8 cellular contexts compared by ENCODE assay signal in genomic region chr1:9651565-9652378, GRCh38. TPM values are rescaled to one million over a fixed set of nuclear protein-coding genes. Genes with fewer than 3 reads are reported as not detected.
DNase-seq lines count a peak whose midpoint lies in the region; ATAC-seq and TF ChIP-seq lines count a peak whose summit lies in the region.

Gene PIK3CD (plus strand): TSS chr1:9651731. CDS start chr1:9710456, 58,725 bp downstream.

- CTCF ChIA-PET in CD4-positive, alpha-beta memory T cell (lab: Charles Lee; ENCODE audit: partially characterized antibody): interaction anchor here (0.7 to 7.8 kb wide), 8 partner anchors 8 to 148 kb away, joined by 3 to 142 read pairs (median 6); no protein-coding TSS in a partner anchor
- CTCF ChIA-PET in HCT116 (lab: Charles Lee): no interaction called here
- CTCF ChIA-PET in PC-3 (lab: Charles Lee): no interaction called here
- CTCF ChIA-PET in activated naive CD4-positive, alpha-beta T cell treated with anti-CD3 and anti-CD28 coated beads for 36 hours (lab: Charles Lee): interaction anchor here (0.6 to 5.5 kb wide), 5 partner anchors 13 to 58 kb away, joined by 3 to 73 read pairs (median 5); no protein-coding TSS in a partner anchor

- peak; percentile 89 for ATAC-seq in HCT116
- ATAC-seq in PC-3: peak; percentile 55

- H3K79me2 ChIP-seq in HCT116 (ENCODE audit: insufficient read depth, low read length) (no peaks in the 10 kb centered on the region), PC-3 (ENCODE audit: low read length) (no peaks in the 10 kb centered on the region)

- peaks cover 0 to 29% of the 10 kb centered on the region in 2 donors for H3K36me3 Mint-ChIP-seq in CD4-positive, alpha-beta memory T cell
- H3K36me3 Mint-ChIP-seq in activated naive CD4-positive, alpha-beta T cell treated with anti-CD3 and anti-CD28 coated beads for 36 hours (ENCODE audit: low read depth): peaks cover 17% of the 10 kb centered on the region
- H3K36me3 Mint-ChIP-seq in progenitor cell of endocrine pancreas (ENCODE audit: insufficient read depth): no peaks in the 10 kb centered on the region

- no peaks in the 10 kb centered on the region for H3K27me3 Mint-ChIP-seq in CD4-positive, alpha-beta memory T cell
- H3K27me3 Mint-ChIP-seq in activated naive CD4-positive, alpha-beta T cell treated with anti-CD3 and anti-CD28 coated beads for 36 hours (ENCODE audit: low read depth): no peaks in the 10 kb centered on the region
- H3K27me3 Mint-ChIP-seq in progenitor cell of endocrine pancreas: peaks cover 52% of the 10 kb centered on the region

- H3K27ac Mint-ChIP-seq in CD4-positive, alpha-beta memory T cell: peak within 1 kb of the TSS; percentile 97 to 100 (median 98)
- H3K27ac Mint-ChIP-seq in activated naive CD4-positive, alpha-beta T cell treated with anti-CD3 and anti-CD28 coated beads for 36 hours: peak within 1 kb of the TSS; percentile 100
- H3K27ac Mint-ChIP-seq in progenitor cell of endocrine pancreas: peak within 1 kb of the TSS; percentile 54

- peaks cover 23 to 65% (median 45%) of the 10 kb centered on the region in 4 donors for H3K4me1 Mint-ChIP-seq in CD4-positive, alpha-beta memory T cell
- peaks cover 46% of the 10 kb centered on the region for H3K4me1 Mint-ChIP-seq in activated naive CD4-positive, alpha-beta T cell treated with anti-CD3 and anti-CD28 coated beads for 36 hours (ENCODE audit: low read depth)
- peaks cover 2% of the 10 kb centered on the region for H3K4me1 Mint-ChIP-seq in progenitor cell of endocrine pancreas (ENCODE audit: low read depth)

- peak within 1 kb of the TSS; percentile 71 for H3K27ac ChIP-seq in CD4-positive, alpha-beta memory T cell (ENCODE audit: low read depth, low read length)
- peak within 1 kb of the TSS; percentile 19; the same call in 1 of the 2 replicates for H3K27ac ChIP-seq in HCT116 (ENCODE audit: low read depth, low read length)
- no peak within 1 kb of the TSS for H3K27ac ChIP-seq in PC-3 (ENCODE audit: low read length)

- peak within 1 kb of the TSS; percentile 85 for H3K4me2 ChIP-seq in HCT116 (ENCODE audit: low read length)
- H3K4me2 ChIP-seq in PC-3 (ENCODE audit: low read length): peak within 1 kb of the TSS; percentile 81

- peak within 1 kb of the TSS; percentile 46 for H3K9ac ChIP-seq in HCT116 (ENCODE audit: low read length)
- H3K9ac ChIP-seq in PC-3 (ENCODE audit: low read length): no peak within 1 kb of the TSS

- H4K20me1 ChIP-seq in HCT116 (ENCODE audit: insufficient read depth) (no peaks in the 10 kb centered on the region), PC-3 (ENCODE audit: low read length) (no peaks in the 10 kb centered on the region)

- no peak for TF ChIP-seq POLR2A in HCT116 (IDR thresholded peaks at IDR 0.05; ENCODE audit: borderline replicate concordance, extremely low read depth, insufficient read depth, insufficient read length)

- TF ChIP-seq CTCF in HCT116 (IDR thresholded peaks at IDR 0.05 in 2 of 3, conservative IDR thresholded peaks at IDR 0.05 in 1 of 3; ENCODE audit: borderline replicate concordance in 1 of 3, insufficient read depth in 1 of 3, low read depth in 2 of 3, low read length in 2 of 3) (no peak), PC-3 (conservative IDR thresholded peaks at IDR 0.05; ENCODE audit: low read depth, low read length) (no peak), progenitor cell of endocrine pancreas (IDR thresholded peaks at IDR 0.05; ENCODE audit: unreplicated experiment) (no peak)

- RAD21 ChIA-PET in HCT116 (lab: Charles Lee; ENCODE audit: low non-redundant PET in 1 of 2, low total read pairs in 2 of 2, uncharacterized antibody in 2 of 2, unreplicated experiment in 2 of 2): interaction anchor here in 1 of 2 experiments (0.7 kb wide), 1 partner anchor 13 kb away, joined by 3 read pairs; no protein-coding TSS in a partner anchor

- BruUV-seq in HCT116 (replicated peaks; lab: Mats Ljungman, UMichigan): no TSS peak
- no TSS peak for BruUV-seq in PC-3 (replicated peaks; lab: Mats Ljungman, UMichigan)

- peak in 3 of 5 donors; percentile 34 to 59 (median 36) for DNase-seq in CD4-positive, alpha-beta memory T cell
- DNase-seq in HCT116 (ENCODE audit: low read depth, low spot score): no peak
- DNase-seq in PC-3: peak; percentile 12
- DNase-seq in activated naive CD4-positive, alpha-beta T cell treated with anti-CD3 and anti-CD28 coated beads for 36 hours: peak; percentile 63
- peak; percentile 81 for DNase-seq in cardiac septum (ENCODE audit: low spot score)
- peak; percentile 50 for DNase-seq in progenitor cell of endocrine pancreas (ENCODE audit: low spot score, unreplicated experiment)
- no peak for DNase-seq in NCI-H2107 treated with DMSO at 0.1 percent for 48 hours (lab: John Stamatoyannopoulos, UW; ENCODE audit: unreplicated experiment)
- DNase-seq in inferior parietal cortex (ENCODE audit: extremely low spot score): no peak

- no peaks in the 10 kb centered on the region for H3F3A ChIP-seq in PC-3 (ENCODE audit: low read length, unreplicated experiment)

- H3K9me3 ChIP-seq in CD4-positive, alpha-beta memory T cell (ENCODE audit: control insufficient read depth in 1 of 2, low read length in 2 of 2): no peaks in the 10 kb centered on the region
- H3K9me3 ChIP-seq in HCT116 (ENCODE audit: control insufficient read depth in 1 of 2, insufficient read depth in 1 of 2, low read depth in 1 of 2, low read length in 2 of 2) (no peaks in the 10 kb centered on the region), PC-3 (ENCODE audit: low read length) (no peaks in the 10 kb centered on the region)

- H3K4me3 Mint-ChIP-seq in CD4-positive, alpha-beta memory T cell: peak within 1 kb of the TSS; percentile 100
- H3K4me3 Mint-ChIP-seq in activated naive CD4-positive, alpha-beta T cell treated with anti-CD3 and anti-CD28 coated beads for 36 hours: peak within 1 kb of the TSS; percentile 99
- H3K4me3 Mint-ChIP-seq in progenitor cell of endocrine pancreas (ENCODE audit: low read depth): peak within 1 kb of the TSS; percentile 64

- H2AFZ ChIP-seq in HCT116 (ENCODE audit: low read depth, low read length, poor library complexity, severe bottlenecking) (peak within 1 kb of the TSS; percentile 73), PC-3 (ENCODE audit: low read length) (peak within 1 kb of the TSS; percentile 37; the same call in 1 of the 2 replicates)

- peaks cover 46% of the 10 kb centered on the region for H3K4me1 ChIP-seq in CD4-positive, alpha-beta memory T cell (ENCODE audit: insufficient read depth, low read length)
- peaks cover 7 to 17% of the 10 kb centered on the region in 2 experiments; a peak in 3 of 4 replicates for H3K4me1 ChIP-seq in HCT116 (ENCODE audit: control insufficient read depth in 1 of 2, insufficient read depth in 2 of 2, low read length in 2 of 2)
- H3K4me1 ChIP-seq in PC-3 (ENCODE audit: insufficient read depth, low read length): no peaks in the 10 kb centered on the region

- H3K27me3 ChIP-seq in CD4-positive, alpha-beta memory T cell (ENCODE audit: insufficient read depth, low read length): no peaks in the 10 kb centered on the region
- H3K27me3 ChIP-seq in HCT116 (ENCODE audit: insufficient read depth, low read length): no peaks in the 10 kb centered on the region
- peaks cover 28% of the 10 kb centered on the region; the same call in 1 of the 2 replicates for H3K27me3 ChIP-seq in PC-3 (ENCODE audit: low read length)

- no peak for TF ChIP-seq RAD21 in HCT116 (IDR thresholded peaks at IDR 0.05; ENCODE audit: low read depth)

- peaks cover 0 to 1% (median 0%) of the 10 kb centered on the region in 8 donors for H3K9me3 Mint-ChIP-seq in CD4-positive, alpha-beta memory T cell
- H3K9me3 Mint-ChIP-seq in activated naive CD4-positive, alpha-beta T cell treated with anti-CD3 and anti-CD28 coated beads for 36 hours: no peaks in the 10 kb centered on the region
- H3K9me3 Mint-ChIP-seq in progenitor cell of endocrine pancreas (ENCODE audit: low read depth): no peaks in the 10 kb centered on the region

- no peaks in the 10 kb centered on the region for H3K36me3 ChIP-seq in CD4-positive, alpha-beta memory T cell (ENCODE audit: insufficient read depth, low read length)
- no peaks in the 10 kb centered on the region for H3K36me3 ChIP-seq in HCT116 (ENCODE audit: control insufficient read depth in 1 of 2, insufficient read depth in 2 of 2, low read length in 2 of 2)
- H3K36me3 ChIP-seq in PC-3 (ENCODE audit: low read depth, low read length): no peaks in the 10 kb centered on the region

- POLR2A ChIA-PET in CD4-positive, alpha-beta memory T cell (lab: Charles Lee; ENCODE audit: partially characterized antibody): interaction anchor here (0.6 to 12.7 kb wide), 16 partner anchors 13 to 259 kb away, joined by 3 to 658 read pairs (median 4); partner anchors contain the start of genes CLSTN1 and CTNNBIP1
- POLR2A ChIA-PET in HCT116 (lab: Charles Lee): no interaction called here
- POLR2A ChIA-PET in PC-3 (lab: Charles Lee; ENCODE audit: unreplicated experiment): no interaction called here

- intact Hi-C loops in CD4-positive, alpha-beta memory T cell (cut with micrococcal nuclease): loop anchor here (1.0 to 5.0 kb wide), 4 partner anchors 22 to 65 kb away; no protein-coding TSS in a partner anchor
- intact Hi-C loops in HCT116 (cut with micrococcal nuclease): no loop called here
- intact Hi-C loops in PC-3 (cut with micrococcal nuclease): no loop called here
- intact Hi-C loops in activated naive CD4-positive, alpha-beta T cell treated with anti-CD3 and anti-CD28 coated beads for 36 hours (cut with micrococcal nuclease): loop anchor here (1.0 to 10.0 kb wide), 3 partner anchors 8 to 777 kb away; partner anchors contain the start of gene ENO1
- intact Hi-C loops in cardiac septum (cut with DNase I): no loop called here

- peak within 1 kb of the TSS; percentile 84 to 96 for H3K4me3 ChIP-seq in CD4-positive, alpha-beta memory T cell (ENCODE audit: low read length in 2 of 2)
- H3K4me3 ChIP-seq in HCT116 (replicated peaks in 1 of 2; ENCODE audit: low read depth in 1 of 2, low read length in 2 of 2) (peak within 1 kb of the TSS; percentile 35 to 61), PC-3 (ENCODE audit: low read length) (peak within 1 kb of the TSS; percentile 62)

- no peaks in the 10 kb centered on the region for H3K9me2 ChIP-seq in HCT116 (ENCODE audit: insufficient read depth)
- no peaks in the 10 kb centered on the region for H3K9me2 ChIP-seq in PC-3 (replicated peaks; ENCODE audit: low read length)

TF ChIP-seq in HCT116, 20 proteins besides CTCF, POLR2A, EP300 and RAD21:
- TF ChIP-seq POLR2AphosphoS5 (IDR thresholded peaks at IDR 0.05; ENCODE audit: low read depth, low read length) (peak; percentile 50; the same call in 1 of the 2 replicates), CBX3 (IDR thresholded peaks at IDR 0.05; ENCODE audit: low read depth) (no peak)

RNA-seq across cellular contexts. Expression of gene PIK3CD, which starts in this region (rescaled TPM):
- total RNA-seq in CD4-positive, alpha-beta memory T cell: 100 to 1,000 TPM; 220 to 236 TPM
- 100 to 1,000 TPM in 1 of 2 donors, 10 to 100 TPM in 1; 57.1 to 110 TPM for polyA plus RNA-seq in CD4-positive, alpha-beta memory T cell
- 9.2 TPM for total RNA-seq in HCT116 (2021; ENCODE audit: unreplicated experiment)
- 5.5 and 6.1 TPM in 2 replicates for polyA plus RNA-seq in HCT116 (2012)
- 4.5 and 6.0 TPM in 2 replicates for total RNA-seq in PC-3 (2014; rRNA removed)
- total RNA-seq in activated naive CD4-positive, alpha-beta T cell treated with anti-CD3 and anti-CD28 coated beads for 36 hours: 100 to 1,000 TPM in 1 of 2 experiments, 10 to 100 TPM in 1; 96.6 to 101 TPM
- total RNA-seq in cardiac septum: 3.0 TPM
- 13.7 and 15.7 TPM in 2 replicates for total RNA-seq in progenitor cell of endocrine pancreas

Comparison
In these comparisons a context has a peak if more than half of its experiments do, and no peak if none do; other contexts are left out.
1. DNase-seq: peak in CD4-positive, alpha-beta memory T cell (3 of 5), PC-3 (single experiment), activated naive CD4-positive, alpha-beta T cell treated with anti-CD3 and anti-CD28 coated beads for 36 hours (single experiment), cardiac septum (single experiment) and progenitor cell of endocrine pancreas (single experiment); none in HCT116 (single experiment), NCI-H2107 treated with DMSO at 0.1 percent for 48 hours (single experiment) and inferior parietal cortex (single experiment).
2. CTCF ChIA-PET loops: an anchor here in CD4-positive, alpha-beta memory T cell (0.7 to 7.8 kb wide) and activated naive CD4-positive, alpha-beta T cell treated with anti-CD3 and anti-CD28 coated beads for 36 hours (0.6 to 5.5 kb wide); none called in HCT116 and PC-3.
3. intact Hi-C loops: an anchor here in CD4-positive, alpha-beta memory T cell (1.0 to 5.0 kb wide) and activated naive CD4-positive, alpha-beta T cell treated with anti-CD3 and anti-CD28 coated beads for 36 hours (1.0 to 10.0 kb wide); none called in HCT116, PC-3 and cardiac septum.
4. Peak in every context shown above with its lines, with median percentiles within 50 percentile points of each other: H3K4me3 ChIP-seq, H3K27ac Mint-ChIP-seq and H3K4me3 Mint-ChIP-seq.